ENCODE assay signal across 9 cellular contexts in the genomic region with DNA sequence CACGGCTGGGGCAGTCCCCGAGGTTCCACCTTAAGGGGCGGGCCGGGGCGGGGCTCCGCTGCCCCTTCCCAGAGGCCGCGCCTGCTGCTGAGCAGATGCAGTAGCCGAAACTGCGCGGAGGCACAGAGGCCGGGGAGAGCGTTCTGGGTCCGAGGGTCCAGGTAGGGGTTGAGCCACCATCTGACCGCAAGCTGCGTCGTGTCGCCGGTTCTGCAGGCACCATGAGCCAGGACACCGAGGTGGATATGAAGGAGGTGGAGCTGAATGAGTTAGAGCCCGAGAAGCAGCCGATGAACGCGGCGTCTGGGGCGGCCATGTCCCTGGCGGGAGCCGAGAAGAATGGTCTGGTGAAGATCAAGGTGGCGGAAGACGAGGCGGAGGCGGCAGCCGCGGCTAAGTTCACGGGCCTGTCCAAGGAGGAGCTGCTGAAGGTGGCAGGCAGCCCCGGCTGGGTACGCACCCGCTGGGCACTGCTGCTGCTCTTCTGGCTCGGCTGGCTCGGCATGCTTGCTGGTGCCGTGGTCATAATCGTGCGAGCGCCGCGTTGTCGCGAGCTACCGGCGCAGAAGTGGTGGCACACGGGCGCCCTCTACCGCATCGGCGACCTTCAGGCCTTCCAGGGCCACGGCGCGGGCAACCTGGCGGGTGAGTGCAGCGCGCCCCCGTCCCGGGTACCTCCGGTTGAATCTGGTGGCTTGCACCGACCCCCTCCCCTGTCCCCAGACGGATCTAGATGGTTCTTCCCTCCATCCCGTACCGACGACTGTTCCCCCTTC. TPM values are rescaled to one million over a fixed set of nuclear protein-coding genes. Genes with fewer than 3 reads are reported as not detected.
DNase-seq lines count a peak whose midpoint lies in the region; ATAC-seq, FAIRE-seq and TF ChIP-seq lines count a peak whose summit lies in the region.
"Had no signal": no experiment of that assay in that cellular context is flagged by ENCODE, and none has a peak within 500 bp of the region (broad histone marks: within the 10 kb centered on the region; RNA-seq: fewer than 3 reads in every experiment).

SLC3A2 (plus strand) TSS at position 94 of the 776 bp plus-strand sequence; CDS start at position 222, 128 bp downstream.

- H3K9ac ChIP-seq in keratinocyte (ENCODE audit: control insufficient read depth, extremely low read depth, insufficient read depth, low read length): peak within 1 kb of the TSS; percentile 98

- peaks cover 26 to 36% of the 10 kb centered on the region in 2 experiments for H3K36me3 ChIP-seq in keratinocyte (ENCODE audit: control insufficient read depth in 2 of 2, extremely low read depth in 1 of 2, insufficient read depth in 2 of 2, low read length in 2 of 2)

- peaks cover 24% of the 10 kb centered on the region for H4K20me1 ChIP-seq in keratinocyte (ENCODE audit: control insufficient read depth, extremely low read depth, insufficient read depth, low read length)

- FAIRE-seq in keratinocyte (lab: Jason Lieb, UNC): no peak
- FAIRE-seq: colon had no signal

- DNase-seq in AG08395 (ENCODE audit: low spot score) (peak; percentile 91), NCI-H2196 (lab: John Stamatoyannopoulos, UW; ENCODE audit: unreplicated experiment) (peak; percentile 91), caudate nucleus (lab: John Stamatoyannopoulos, UW) (peak in 60 of 61 donors; percentile 54 to 95 (median 86)), keratinocyte (ENCODE audit: low read depth, low spot score) (peak; percentile 89)
- DNase-seq in activated CD4-positive, CD25-positive, alpha-beta regulatory T cell (lab: John Stamatoyannopoulos, UW): peak; percentile 82 to 90 (median 86)
- DNase-seq in stimulated activated CD4-positive, alpha-beta T cell treated with anti-CD3 and anti-CD28 coated beads, Interleukin-15, amount 100 ng/mL, for 24 hours: peak; percentile 90

- H3K4me2 ChIP-seq in keratinocyte (ENCODE audit: control insufficient read depth, extremely low read depth, insufficient read depth, low read depth, low read length): peak within 1 kb of the TSS; percentile 99

- dilution Hi-C loops in keratinocyte (cut with MboI; ENCODE audit: extremely low pct_ligation_motif_present, low sequenced_read_pairs): no loop called here

- H3K9me3 ChIP-seq in keratinocyte (ENCODE audit: control insufficient read depth, low read depth, low read length): no peaks in the 10 kb centered on the region

- no peaks in the 10 kb centered on the region for H3K27me3 ChIP-seq in keratinocyte (ENCODE audit: control insufficient read depth, extremely low read depth, insufficient read depth, low read length)

- ATAC-seq in GM18858 (IDR thresholded peaks at IDR 0.05; ENCODE audit: unreplicated experiment) (peak; percentile 48), HG03066 (IDR thresholded peaks at IDR 0.05; ENCODE audit: low read depth, unreplicated experiment) (peak; percentile 77)

- peak within 1 kb of the TSS; percentile 95 for H3K27ac ChIP-seq in caudate nucleus (ENCODE audit: low read depth, low read length)
- peak within 1 kb of the TSS; percentile 99 for H3K27ac ChIP-seq in keratinocyte (ENCODE audit: control insufficient read depth, insufficient read depth, low read length)

- peak within 1 kb of the TSS; percentile 77 to 100 (median 95) for H3K4me3 ChIP-seq in keratinocyte (ENCODE audit: control insufficient read depth in 2 of 3, extremely low read depth in 1 of 3, insufficient read depth in 2 of 3, low read depth in 1 of 3, low read length in 3 of 3)

- H3K79me2 ChIP-seq in keratinocyte (ENCODE audit: control insufficient read depth, insufficient read depth, low read length): peaks cover 44% of the 10 kb centered on the region

- H2AFZ ChIP-seq in keratinocyte (ENCODE audit: control insufficient read depth, low read length): peak within 1 kb of the TSS; percentile 54

- no peaks in the 10 kb centered on the region for H3K9me1 ChIP-seq in keratinocyte (ENCODE audit: control insufficient read depth, extremely low read depth, insufficient read depth, low read length)

- peaks cover 47% of the 10 kb centered on the region for H3K4me1 ChIP-seq in keratinocyte (ENCODE audit: control insufficient read depth, extremely low read depth, insufficient read depth, low read length)

- peak; percentile 42 to 88 (median 77) for TF ChIP-seq CTCF in keratinocyte (optimal IDR thresholded peaks at IDR 0.05 in 1 of 3, IDR thresholded peaks at IDR 0.05 in 1 of 3, conservative IDR thresholded peaks at IDR 0.05 in 1 of 3; ENCODE audit: extremely low read depth in 1 of 3, insufficient read depth in 2 of 3, low read length in 3 of 3)

RNA-seq across cellular contexts. Expression of gene SLC3A2, which starts in this region (rescaled TPM):
- polyA plus RNA-seq in keratinocyte: 469 to 552 TPM (median 521 TPM) in 3 replicates
- 307 TPM for polyA plus RNA-seq in keratinocyte (2011; ENCODE audit: low read depth)
- 204 and 205 TPM in 2 replicates for polyA plus RNA-seq in keratinocyte (2011; cell fraction: cytosol; rRNA removed)
- 1,085 and 1,105 TPM in 2 replicates for polyA plus RNA-seq in keratinocyte (2011; cell fraction: nucleus; rRNA removed)
- 371 and 604 TPM in 2 replicates for polyA plus RNA-seq in keratinocyte (2012; ENCODE audit: low replicate concordance)
- 291 to 368 TPM (median 298 TPM) in 3 replicates for polyA minus RNA-seq in keratinocyte
- 493 TPM for polyA minus RNA-seq in keratinocyte (2011; cell fraction: cytosol; rRNA and poly(A)+ RNA removed)
- polyA minus RNA-seq in keratinocyte (2011; cell fraction: nucleus; rRNA and poly(A)+ RNA removed): 560 and 576 TPM in 2 replicates

Comparison
In these comparisons a context has a peak if more than half of its experiments do, and no peak if none do; other contexts are left out.
1. Peak in every context shown above with its lines: DNase-seq, ATAC-seq, H3K4me3 ChIP-seq and H3K27ac ChIP-seq.